ENCODE assay signal across 30 cellular contexts in the genomic region with DNA sequence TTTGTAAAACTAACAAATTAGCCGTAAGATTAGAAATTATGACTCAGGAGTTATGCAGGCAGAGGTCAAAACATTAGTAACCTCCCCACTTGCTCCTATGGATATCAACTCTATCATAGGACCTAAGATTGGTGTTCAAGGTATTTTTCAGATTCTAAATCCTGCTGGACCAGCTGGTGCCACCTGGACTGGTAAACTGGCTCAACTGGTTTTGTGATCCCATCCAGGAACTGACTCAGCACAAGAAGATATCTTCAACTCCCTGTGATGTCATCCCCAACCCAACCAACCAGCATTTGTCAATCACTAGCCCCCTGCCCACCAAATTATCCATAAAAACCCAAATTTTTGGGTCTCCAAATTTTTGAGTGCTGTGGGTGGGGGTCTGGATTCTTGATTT.
A peak's percentile ranks its signal among the peaks of the same experiment; 100 is the strongest.
DNase-seq lines count a peak whose midpoint lies in the region; ATAC-seq, FAIRE-seq and TF ChIP-seq lines count a peak whose summit lies in the region.
"Had no signal": no experiment of that assay in that cellular context is flagged by ENCODE, and none has a peak within 500 bp of the region (broad histone marks: within the 10 kb centered on the region; RNA-seq: fewer than 3 reads in every experiment).

No MANE protein-coding gene starts in this region.

- H3K27me3 ChIP-seq in keratinocyte (ENCODE audit: control insufficient read depth, extremely low read depth, insufficient read depth, low read length) (no peaks in the 10 kb centered on the region), heart left ventricle (peaks cover 0 to 8% (median 0%) of the 10 kb centered on the region in 9 donors)
- H3K27me3 ChIP-seq: ovary, upper lobe of left lung had no signal

- H3K9me3 ChIP-seq in keratinocyte (ENCODE audit: control insufficient read depth, low read depth, low read length) (no peaks in the 10 kb centered on the region), heart left ventricle (no peaks in the 10 kb centered on the region)
- H3K9me3 ChIP-seq: esophagus squamous epithelium, ovary, upper lobe of left lung had no signal

- H3K9ac ChIP-seq in keratinocyte (ENCODE audit: control insufficient read depth, extremely low read depth, insufficient read depth, low read length): no peak overlapping the region

- H3K79me2 ChIP-seq in keratinocyte (ENCODE audit: control insufficient read depth, insufficient read depth, low read length): no peaks in the 10 kb centered on the region

- no peaks in the 10 kb centered on the region for H4K20me1 ChIP-seq in keratinocyte (ENCODE audit: control insufficient read depth, extremely low read depth, insufficient read depth, low read length)

- H3K4me1 ChIP-seq in keratinocyte (ENCODE audit: control insufficient read depth, extremely low read depth, insufficient read depth, low read length) (peaks cover 7% of the 10 kb centered on the region), heart left ventricle (no peaks in the 10 kb centered on the region)
- H3K4me1 ChIP-seq: upper lobe of left lung had no signal

- no peak for TF ChIP-seq POLR2A in heart left ventricle (IDR thresholded peaks at IDR 0.05)

- H3K9me1 ChIP-seq in keratinocyte (ENCODE audit: control insufficient read depth, extremely low read depth, insufficient read depth, low read length): no peaks in the 10 kb centered on the region

- ATAC-seq in HG03095 (IDR thresholded peaks at IDR 0.05; ENCODE audit: unreplicated experiment) (no peak), HG02759 (IDR thresholded peaks at IDR 0.05; ENCODE audit: unreplicated experiment) (no peak), heart left ventricle (no peak)
- ATAC-seq: activated naive CD8-positive, alpha-beta T cell treated with anti-CD3 and anti-CD28 coated beads, Interleukin-2, amount 50 U/mL, for 24 hours; activated T-cell treated with anti-CD3 and anti-CD28 coated beads, Interleukin-2, amount 50 U/mL, for 72 hours; GM12878; stimulated activated naive B cell treated with anti-CD40 and anti-IgM and Interleukin-4, amounts not matched to agents 10 μg/mL and 1 μg/mL and 100 μg/mL, for 72 hours; T-helper 17 cell had no signal

- dilution Hi-C loops in keratinocyte (cut with MboI; ENCODE audit: extremely low pct_ligation_motif_present, low sequenced_read_pairs): no loop called here

- H3K27ac ChIP-seq in RWPE1 (no peak overlapping the region), keratinocyte (ENCODE audit: control insufficient read depth, insufficient read depth, low read length) (no peak overlapping the region), heart left ventricle (no peak overlapping the region)
- H3K27ac ChIP-seq: esophagus squamous epithelium, ovary, skin epidermis, upper lobe of left lung had no signal

- FAIRE-seq in keratinocyte (lab: Jason Lieb, UNC): peak; percentile 74
- FAIRE-seq: GM12878 had no signal

- POLR2A ChIA-PET in RWPE1 (lab: Yijun Ruan, JAX; ENCODE audit: low non-redundant PET): no interaction called here

- H2AFZ ChIP-seq in keratinocyte (ENCODE audit: control insufficient read depth, low read length): no peak overlapping the region

- peak overlapping the region; percentile 6 for H3K4me2 ChIP-seq in keratinocyte (ENCODE audit: control insufficient read depth, extremely low read depth, insufficient read depth, low read depth, low read length)

- 76 to 92% (median 86%) methylated on average over 1 of the region's 1 CpG for WGBS in heart left ventricle, 4 donors

- H3K36me3 ChIP-seq in keratinocyte (ENCODE audit: control insufficient read depth in 2 of 2, extremely low read depth in 1 of 2, insufficient read depth in 2 of 2, low read length in 2 of 2) (no peaks in the 10 kb centered on the region), heart left ventricle (no peaks in the 10 kb centered on the region)
- H3K36me3 ChIP-seq: esophagus squamous epithelium, ovary, upper lobe of left lung had no signal

- H3K4me3 ChIP-seq in keratinocyte (ENCODE audit: control insufficient read depth in 2 of 3, extremely low read depth in 1 of 3, insufficient read depth in 2 of 3, low read depth in 1 of 3, low read length in 3 of 3): no peak overlapping the region
- no peak overlapping the region for H3K4me3 ChIP-seq in heart left ventricle
- H3K4me3 ChIP-seq: esophagus squamous epithelium, GM12878, ovary, skin epidermis, upper lobe of left lung had no signal

- DNase-seq in SIG-M5 treated with dmso at 0.1 percent for 504 hours (lab: John Stamatoyannopoulos, UW; ENCODE audit: unreplicated experiment) (peak; percentile 28), SIG-M5 (lab: John Stamatoyannopoulos, UW) (no peak), RWPE1 (ENCODE audit: low spot score) (peak; percentile 57), keratinocyte (ENCODE audit: low read depth, low spot score) (no peak), cerebellum (ENCODE audit: low spot score) (no peak), heart left ventricle (no peak)
- DNase-seq: activated CD4-positive, alpha-beta memory T cell treated with anti-CD3 and anti-CD28 coated beads for 36 hours; activated CD4-positive, CD25-positive, alpha-beta regulatory T cell treated with anti-CD3 and anti-CD28 coated beads, Interleukin-2, amount 50 U/mL, for 72 hours; activated naive CD4-positive, alpha-beta T cell; activated naive CD8-positive, alpha-beta T cell treated with anti-CD3 and anti-CD28 coated beads, Interleukin-2, amount 50 U/mL, for 24 hours; activated T-cell treated with anti-CD3 and anti-CD28 coated beads, Interleukin-2, amount 50 U/mL, for 72 hours; CD4-positive, CD25-positive, alpha-beta regulatory T cell; central memory CD4-positive, alpha-beta T cell; esophagus squamous epithelium; foreskin melanocyte; H7; Karpas-422; MV-4-11; NCI-H1436; NCI-H2081 treated with DMSO at 0.1 percent for 48 hours; NCI-H510A; ovary; stimulated activated naive B cell treated with anti-CD40 and anti-IgM and Interleukin-4, amounts not matched to agents 10 μg/mL and 1 μg/mL and 100 μg/mL, for 72 hours; substantia nigra; T-helper 17 cell; upper lobe of left lung had no signal

- TF ChIP-seq CTCF in RWPE1 (conservative IDR thresholded peaks at IDR 0.05; ENCODE audit: low read depth) (no peak), keratinocyte (optimal IDR thresholded peaks at IDR 0.05 in 1 of 3, IDR thresholded peaks at IDR 0.05 in 1 of 3, conservative IDR thresholded peaks at IDR 0.05 in 1 of 3; ENCODE audit: extremely low read depth in 1 of 3, insufficient read depth in 2 of 3, low read length in 3 of 3) (no peak), heart left ventricle (IDR thresholded peaks at IDR 0.05) (no peak)

- intact Hi-C loops in heart left ventricle (cut with DNase I): no loop called here

- CTCF ChIA-PET in RWPE1 (lab: Yijun Ruan, JAX): interaction anchor here (0.5 to 0.8 kb wide), 2 partner anchors 23 to 1465 kb away, joined by 3 to 5 read pairs; no protein-coding TSS in a partner anchor

Comparison
In these comparisons a context has a peak if more than half of its experiments do, and no peak if none do; other contexts are left out.
1. DNase-seq: peak in SIG-M5 treated with dmso at 0.1 percent for 504 hours (single experiment) and RWPE1 (single experiment); none in SIG-M5 (single experiment), keratinocyte (single experiment), cerebellum (single experiment) and heart left ventricle (0 of 5).